Comparison of ENCODE assay signal across 1 cellular context in the genomic region with DNA sequence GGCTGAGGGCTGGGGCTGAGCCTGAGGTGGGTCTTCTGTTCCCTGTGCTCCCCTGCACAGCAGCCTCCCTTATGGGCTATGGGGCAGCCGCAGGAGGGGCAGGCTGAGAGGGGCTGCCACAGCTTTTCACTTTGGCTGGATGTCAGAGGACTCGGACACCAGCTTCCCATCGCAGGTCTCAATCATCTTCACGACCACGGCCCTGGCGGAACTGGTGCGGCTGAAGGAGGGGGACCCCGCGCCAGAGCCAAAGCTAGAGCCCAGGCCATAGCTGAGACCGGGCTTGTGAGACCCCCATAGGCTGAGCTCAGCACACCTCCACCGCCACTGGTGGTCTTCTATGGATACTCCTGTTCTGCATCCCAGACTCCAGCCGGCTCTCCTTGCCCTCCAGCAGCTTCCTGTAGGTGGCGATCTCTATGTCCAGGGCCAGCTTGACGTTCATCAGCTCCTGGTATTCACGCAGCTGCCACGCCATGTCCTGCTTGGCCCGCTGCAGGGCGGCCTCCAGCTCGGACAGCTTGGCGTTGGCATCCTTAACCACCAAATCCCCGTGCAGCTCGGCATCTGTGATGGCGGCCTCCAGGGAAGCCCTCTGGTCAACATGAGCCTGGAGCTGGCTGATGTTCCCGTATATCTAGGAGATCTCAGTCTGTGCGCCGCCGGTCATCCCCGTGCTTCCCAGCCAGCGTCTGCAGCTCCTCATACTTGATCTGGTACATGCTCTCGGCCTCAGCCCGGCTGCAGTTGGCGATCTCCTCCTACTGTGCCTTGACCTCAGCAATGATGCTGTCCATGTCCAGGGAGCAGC.
TF ChIP-seq lines count a peak whose summit lies in the region.

No MANE protein-coding gene starts in this region.

TF ChIP-seq in H1, 55 proteins besides CTCF, POLR2A, EP300 and RAD21 (continued from another document):
- TF ChIP-seq TBP (IDR thresholded peaks at IDR 0.05; ENCODE audit: low read depth, low read length) (no peak), ASH2L (IDR thresholded peaks at IDR 0.05; ENCODE audit: low read length) (no peak)
